ENCODE assay signal across 1 cellular context in genomic region chr4:73069338-73070071, GRCh38.
TF ChIP-seq lines count a peak whose summit lies in the region.

Gene COX18 (minus strand): TSS chr4:73069716. CDS start chr4:73069649, 67 bp downstream.

TF ChIP-seq in SK-N-SH, 30 proteins besides CTCF, POLR2A, EP300 and RAD21 (continued from another document):
- no peak; the same call in 1 of the 2 replicates for TF ChIP-seq RCOR1 (IDR thresholded peaks at IDR 0.05; ENCODE audit: low read length)
TF ChIP-seq in SK-N-SH: peak in this region for 14.
